ENCODE assay signal across 11 cellular contexts in genomic region chr5:175444905-175445456, GRCh38. TPM values are rescaled to one million over a fixed set of nuclear protein-coding genes. Genes with fewer than 3 reads are reported as not detected.
DNase-seq lines count a peak whose midpoint lies in the region; ATAC-seq, FAIRE-seq and TF ChIP-seq lines count a peak whose summit lies in the region.
"Had no signal": no experiment of that assay in that cellular context is flagged by ENCODE, and none has a peak within 500 bp of the region (broad histone marks: within the 10 kb centered on the region; RNA-seq: fewer than 3 reads in every experiment).

No MANE protein-coding gene starts in this region.

- H3K27ac ChIP-seq in liver (ENCODE audit: low read depth in 1 of 2, low read length in 2 of 2) (no peak overlapping the region), HepG2 (ENCODE audit: extremely low read length, insufficient read depth, low read length) (no peak overlapping the region), mesodermal cell (ENCODE audit: low read depth, low read length, severe bottlenecking) (no peak overlapping the region)
- H3K27ac ChIP-seq: PC-9 had no signal

- no peak for TF ChIP-seq RAD21 in liver (IDR thresholded peaks at IDR 0.05)
- TF ChIP-seq RAD21 in HepG2 (CRISPR knock-in tag; IDR thresholded peaks at IDR 0.05): no peak

- 33% methylated on average over 37 of the region's 37 CpGs for WGBS in liver
- WGBS in HepG2 (ENCODE audit: low lambda C conversion rate): 89% methylated on average over 37 of the region's 37 CpGs
- WGBS in mesodermal cell (ENCODE audit: insufficient coverage in 2 of 2), 2 experiments: 68% methylated on average over 29 to 37 of the region's 37 CpGs

- in situ Hi-C loops in HepG2 (cut with HindIII; ENCODE audit: extremely low pct_ligation_motif_present, low pct_unique_long_range_greater_than_20kb): no loop called here

- H3K27me3 ChIP-seq in liver (ENCODE audit: control insufficient read depth in 4 of 4, insufficient read depth in 4 of 4, low read length in 3 of 4) (no peaks in the 10 kb centered on the region), HepG2 (ENCODE audit: control insufficient read depth in 1 of 2, insufficient read depth in 2 of 2, low read length in 2 of 2) (peaks cover 0 to 19% of the 10 kb centered on the region in 2 experiments; a peak in 2 of 5 replicates), adipocyte (replicated peaks; ENCODE audit: control insufficient read depth, insufficient read depth, low read length) (peaks cover 65% of the 10 kb centered on the region)

- H3K4me2 ChIP-seq in HepG2 (ENCODE audit: low read depth, low read length): no peak overlapping the region
- H3K4me2 ChIP-seq: PC-9 had no signal

- POLR2A ChIA-PET in HepG2 (lab: Yijun Ruan, JAX): no interaction called here

- TF ChIP-seq EP300 in HepG2 (IDR thresholded peaks at IDR 0.05; ENCODE audit: low read depth in 2 of 2, low read length in 2 of 2): no peak
- no peak for TF ChIP-seq EP300 in HepG2 (CRISPR knock-in tag; IDR thresholded peaks at IDR 0.05; ENCODE audit: borderline replicate concordance)

- peak overlapping the region in 2 of 3 donors; percentile 22 to 47 for H3K4me3 ChIP-seq in liver (ENCODE audit: low read depth in 1 of 3, low read length in 3 of 3)
- H3K4me3 ChIP-seq in HepG2 (replicated peaks in 1 of 3; ENCODE audit: insufficient read depth in 1 of 3, low read depth in 2 of 3, low read length in 3 of 3): no peak overlapping the region
- peak overlapping the region; percentile 72 for H3K4me3 ChIP-seq in adipocyte (ENCODE audit: low read length)
- H3K4me3 ChIP-seq in mesodermal cell (ENCODE audit: extremely low read depth, insufficient read depth, low read length, poor library complexity, severe bottlenecking): peak overlapping the region; percentile 36
- H3K4me3 ChIP-seq: PC-9 had no signal

- no TSS peak for BruUV-seq in HepG2 (replicated peaks; lab: Mats Ljungman, UMichigan)

- no peak for TF ChIP-seq CTCF in liver (IDR thresholded peaks at IDR 0.05; ENCODE audit: low read depth, low read length, missing input control)
- TF ChIP-seq CTCF in HepG2 (CRISPR knock-in tag; IDR thresholded peaks at IDR 0.05): no peak

- H3K9me3 ChIP-seq in liver (ENCODE audit: control insufficient read depth in 4 of 4, low read length in 3 of 4) (no peaks in the 10 kb centered on the region), HepG2 (ENCODE audit: low read length) (no peaks in the 10 kb centered on the region), adipocyte (ENCODE audit: control insufficient read depth, low read length) (no peaks in the 10 kb centered on the region), mesodermal cell (ENCODE audit: control insufficient read depth, low read length) (no peaks in the 10 kb centered on the region)

- H3K79me2 ChIP-seq in HepG2 (ENCODE audit: insufficient read depth, low read length): no peaks in the 10 kb centered on the region

- intact Hi-C loops in HepG2 (cut with micrococcal nuclease; ENCODE audit: unreplicated experiment): no loop called here

- FAIRE-seq in HepG2 (lab: Jason Lieb, UNC): no peak

- no peaks in the 10 kb centered on the region for H4K20me1 ChIP-seq in HepG2 (ENCODE audit: insufficient read depth, low read length)

- TF ChIP-seq POLR2A in HepG2 (IDR thresholded peaks at IDR 0.05; ENCODE audit: insufficient read depth in 1 of 2, low read depth in 2 of 2, low read length in 2 of 2): no peak

- no peak for ATAC-seq in HepG2
- no peak for ATAC-seq in HG03457 (IDR thresholded peaks at IDR 0.05; ENCODE audit: unreplicated experiment)
- ATAC-seq in HG03196 (IDR thresholded peaks at IDR 0.05; ENCODE audit: unreplicated experiment): no peak

- H2AFZ ChIP-seq in HepG2 (ENCODE audit: low read length): no peak overlapping the region
- H2AFZ ChIP-seq: PC-9 had no signal

- H3K36me3 ChIP-seq in liver (ENCODE audit: control insufficient read depth in 4 of 4, insufficient read depth in 3 of 4, low read depth in 1 of 4, low read length in 3 of 4) (no peaks in the 10 kb centered on the region), HepG2 (replicated peaks in 1 of 2; ENCODE audit: control insufficient read depth in 1 of 2, insufficient read depth in 2 of 2, low read length in 2 of 2) (no peaks in the 10 kb centered on the region), adipocyte (ENCODE audit: control insufficient read depth, insufficient read depth, low read length, severe bottlenecking) (no peaks in the 10 kb centered on the region), mesodermal cell (ENCODE audit: control insufficient read depth, insufficient read depth, low read length) (no peaks in the 10 kb centered on the region)

- CTCF ChIA-PET in HepG2 (lab: Yijun Ruan, JAX; ENCODE audit: low intra/inter-chr PET ratio, low total read pairs): no interaction called here

- peaks cover 8 to 23% (median 14%) of the 10 kb centered on the region in 4 donors for H3K4me1 ChIP-seq in liver (ENCODE audit: control insufficient read depth in 4 of 4, insufficient read depth in 4 of 4, low read length in 3 of 4)
- H3K4me1 ChIP-seq in HepG2 (ENCODE audit: insufficient read depth, low read length): no peaks in the 10 kb centered on the region
- peaks cover 4% of the 10 kb centered on the region for H3K4me1 ChIP-seq in adipocyte (ENCODE audit: control insufficient read depth, insufficient read depth, low read length)
- H3K4me1 ChIP-seq in mesodermal cell (ENCODE audit: control insufficient read depth, insufficient read depth, low read length, poor library complexity, severe bottlenecking): peaks cover 2% of the 10 kb centered on the region

- H3K9ac ChIP-seq in liver (ENCODE audit: low read depth in 1 of 2, low read length in 2 of 2) (no peak overlapping the region), HepG2 (ENCODE audit: insufficient read depth, low read depth, low read length) (no peak overlapping the region), adipocyte (ENCODE audit: low read length) (no peak overlapping the region)

- DNase-seq in HepG2 (ENCODE audit: low spot score): no peak
- no peak for DNase-seq in adipocyte (ENCODE audit: low read depth)
- DNase-seq in NCI-H2227 treated with DMSO at 0.1 percent for 48 hours (lab: John Stamatoyannopoulos, UW): no peak
- DNase-seq in NCI-H2196 treated with DMSO at 0.1 percent for 48 hours (lab: John Stamatoyannopoulos, UW; ENCODE audit: unreplicated experiment): no peak
- DNase-seq: DMS79, Kasumi-1 had no signal

TF ChIP-seq in HepG2, 621 proteins besides CTCF, POLR2A, EP300 and RAD21 (continues in another document):
- TF ChIP-seq ZNF790 (CRISPR knock-in tag; IDR thresholded peaks at IDR 0.05; ENCODE audit: borderline replicate concordance): no peak

RNA-seq across cellular contexts. Expression of gene DRD1, which starts 1.0 kb away (rescaled TPM):
- total RNA-seq in liver (under 1 TPM in 1 of 2 donors, not detected in 1; 0.17 TPM), HepG2 (2016; rRNA removed; fragmentation: Illumina TruSeq; extraction: Trizol) (not detected in 2 replicates)
- polyA plus RNA-seq in liver (under 1 TPM in 1 of 2 donors, not detected in 1; 0.05 TPM), HepG2 (2011; rRNA removed) (not detected in 2 replicates)
- total RNA-seq in HepG2 (2016; cell fraction: cytosol; rRNA removed; fragmentation: Illumina TruSeq; extraction: Trizol; ENCODE audit: low read depth): not detected in 2 replicates
- not detected in 2 replicates for total RNA-seq in HepG2 (2016; cell fraction: insoluble cytoplasmic fraction; rRNA removed; fragmentation: Illumina TruSeq; extraction: Trizol)
- total RNA-seq in HepG2 (2016; cell fraction: membrane; rRNA removed; fragmentation: Illumina TruSeq; extraction: Trizol): not detected in 2 replicates
- not detected in 2 replicates for total RNA-seq in HepG2 (2016; cell fraction: nucleus; rRNA removed; fragmentation: Illumina TruSeq; extraction: Trizol)
- polyA plus RNA-seq in HepG2 (2011; cell fraction: cytosol; rRNA removed): not detected in 2 replicates
- not detected in 2 replicates for polyA plus RNA-seq in HepG2 (2011; cell fraction: nucleus; rRNA removed)
- polyA plus RNA-seq in HepG2 (2012): not detected in 2 replicates
- not detected in 2 replicates for polyA plus RNA-seq in HepG2 (2016; cell fraction: cytosol; fragmentation: Illumina TruSeq; extraction: Trizol; ENCODE audit: low read depth)
- not detected in 2 replicates for polyA plus RNA-seq in HepG2 (2016; cell fraction: insoluble cytoplasmic fraction; fragmentation: Illumina TruSeq; extraction: Trizol; ENCODE audit: low read depth)
- not detected in 2 replicates for polyA plus RNA-seq in HepG2 (2016; cell fraction: membrane; fragmentation: Illumina TruSeq; extraction: Trizol; ENCODE audit: low read depth)
- not detected in 2 replicates for polyA plus RNA-seq in HepG2 (2016; cell fraction: nucleus; fragmentation: Illumina TruSeq; extraction: Trizol; ENCODE audit: insufficient read depth, low read depth)
- not detected in 2 replicates for polyA minus RNA-seq in HepG2 (2011; rRNA and poly(A)+ RNA removed; ENCODE audit: low replicate concordance)
- polyA minus RNA-seq in HepG2 (2011; cell fraction: cytosol; rRNA and poly(A)+ RNA removed): not detected in 2 replicates
- not detected in 2 replicates for polyA minus RNA-seq in HepG2 (2011; cell fraction: nucleus; rRNA and poly(A)+ RNA removed)
- polyA plus RNA-seq in mesodermal cell (2013, experiment 1 of 2): 0.15 TPM
- 0.30 TPM for polyA plus RNA-seq in mesodermal cell (2013, experiment 2 of 2)
- total RNA-seq: PC-9 had no signal

RNA-seq across cellular contexts. Expression of gene SFXN1, which starts 33.4 kb away (rescaled TPM):
- 100 to 1,000 TPM in 1 of 2 donors, 10 to 100 TPM in 1; 47.3 to 241 TPM for total RNA-seq in liver
- 10 to 100 TPM; 51.0 to 56.4 TPM for polyA plus RNA-seq in liver
- total RNA-seq in HepG2 (2016; rRNA removed; fragmentation: Illumina TruSeq; extraction: Trizol): 122 and 171 TPM in 2 replicates
- 25.6 and 31.9 TPM in 2 replicates for total RNA-seq in HepG2 (2016; cell fraction: cytosol; rRNA removed; fragmentation: Illumina TruSeq; extraction: Trizol; ENCODE audit: low read depth)
- total RNA-seq in HepG2 (2016; cell fraction: insoluble cytoplasmic fraction; rRNA removed; fragmentation: Illumina TruSeq; extraction: Trizol): 115 and 180 TPM in 2 replicates
- 61.2 and 64.1 TPM in 2 replicates for total RNA-seq in HepG2 (2016; cell fraction: membrane; rRNA removed; fragmentation: Illumina TruSeq; extraction: Trizol)
- total RNA-seq in HepG2 (2016; cell fraction: nucleus; rRNA removed; fragmentation: Illumina TruSeq; extraction: Trizol): 61.7 and 62.4 TPM in 2 replicates
- polyA plus RNA-seq in HepG2 (2011; rRNA removed): 130 and 135 TPM in 2 replicates
- polyA plus RNA-seq in HepG2 (2011; cell fraction: cytosol; rRNA removed): 114 and 150 TPM in 2 replicates
- 85.0 and 100 TPM in 2 replicates for polyA plus RNA-seq in HepG2 (2011; cell fraction: nucleus; rRNA removed)
- 117 and 127 TPM in 2 replicates for polyA plus RNA-seq in HepG2 (2012)
- 16.6 and 20.5 TPM in 2 replicates for polyA plus RNA-seq in HepG2 (2016; cell fraction: cytosol; fragmentation: Illumina TruSeq; extraction: Trizol; ENCODE audit: low read depth)
- polyA plus RNA-seq in HepG2 (2016; cell fraction: insoluble cytoplasmic fraction; fragmentation: Illumina TruSeq; extraction: Trizol; ENCODE audit: low read depth): 111 and 120 TPM in 2 replicates
- polyA plus RNA-seq in HepG2 (2016; cell fraction: membrane; fragmentation: Illumina TruSeq; extraction: Trizol; ENCODE audit: low read depth): 26.8 and 27.4 TPM in 2 replicates
- 57.1 and 59.3 TPM in 2 replicates for polyA plus RNA-seq in HepG2 (2016; cell fraction: nucleus; fragmentation: Illumina TruSeq; extraction: Trizol; ENCODE audit: insufficient read depth, low read depth)
- polyA minus RNA-seq in HepG2 (2011; rRNA and poly(A)+ RNA removed; ENCODE audit: low replicate concordance): 225 and 261 TPM in 2 replicates
- 93.0 and 118 TPM in 2 replicates for polyA minus RNA-seq in HepG2 (2011; cell fraction: cytosol; rRNA and poly(A)+ RNA removed)
- 119 and 123 TPM in 2 replicates for polyA minus RNA-seq in HepG2 (2011; cell fraction: nucleus; rRNA and poly(A)+ RNA removed)
- polyA plus RNA-seq in mesodermal cell (2013, experiment 1 of 2): 103 TPM
- 95.3 TPM for polyA plus RNA-seq in mesodermal cell (2013, experiment 2 of 2)

Comparison
In these comparisons a context has a peak if more than half of its experiments do, and no peak if none do; other contexts are left out.
1. H3K4me3 ChIP-seq: peak in liver (2 of 3), adipocyte (single experiment) and mesodermal cell (single experiment); none in HepG2 (0 of 3).